In the genomic region with DNA sequence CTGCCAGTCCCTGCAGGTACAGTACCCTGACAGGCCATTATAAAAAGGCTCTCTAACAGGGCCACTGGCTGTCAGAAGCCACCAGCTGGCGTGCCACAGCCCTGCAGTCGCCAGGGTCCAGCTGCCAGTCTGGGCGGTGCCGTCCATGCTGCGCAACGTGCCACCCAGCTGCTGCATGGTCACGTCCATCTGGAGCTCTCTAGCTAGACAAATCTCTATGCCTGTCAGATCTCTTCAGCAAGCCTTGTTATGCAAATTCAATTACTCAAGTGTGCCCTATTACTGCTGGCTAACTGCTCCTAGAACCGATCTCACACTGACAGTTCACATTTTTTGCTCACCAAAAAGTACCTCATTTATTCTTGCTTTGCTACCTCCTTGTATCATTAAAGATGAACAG, we compare ENCODE assay signal across 9 cellular contexts.
DNase-seq lines count a peak whose midpoint lies in the region; ATAC-seq and TF ChIP-seq lines count a peak whose summit lies in the region.
"Had no signal": no experiment of that assay in that cellular context is flagged by ENCODE, and none has a peak within 500 bp of the region (broad histone marks: within the 10 kb centered on the region; RNA-seq: fewer than 3 reads in every experiment).

No MANE protein-coding gene starts in this region.

- H3K27ac Mint-ChIP-seq in activated B cell treated with CpG ODN at 0.5 μM for 24 hours: no peak overlapping the region
- no peak overlapping the region for H3K27ac Mint-ChIP-seq in activated CD4-positive, alpha-beta T cell treated with anti-CD3 and anti-CD28 coated beads for 36 hours

- peaks cover 12% of the 10 kb centered on the region for H3K27me3 Mint-ChIP-seq in activated B cell treated with CpG ODN at 0.5 μM for 24 hours
- H3K27me3 Mint-ChIP-seq in activated CD4-positive, alpha-beta T cell treated with anti-CD3 and anti-CD28 coated beads for 36 hours: no peaks in the 10 kb centered on the region

- H3K9me3 Mint-ChIP-seq in activated B cell treated with CpG ODN at 0.5 μM for 24 hours: no peaks in the 10 kb centered on the region
- H3K9me3 Mint-ChIP-seq in activated CD4-positive, alpha-beta T cell treated with anti-CD3 and anti-CD28 coated beads for 36 hours (ENCODE audit: low read depth): no peaks in the 10 kb centered on the region

- CTCF ChIA-PET in activated B cell treated with CpG ODN at 0.5 μM for 24 hours (lab: Charles Lee): interaction anchor here (0.8 to 2.4 kb wide), 2 partner anchors 10 to 905 kb away, joined by 3 to 11 read pairs; no protein-coding TSS in a partner anchor
- CTCF ChIA-PET in activated CD4-positive, alpha-beta T cell treated with anti-CD3 and anti-CD28 coated beads for 36 hours (lab: Charles Lee): interaction anchor here (0.7 to 2.9 kb wide), 2 partner anchors 10 to 15 kb away, joined by 5 to 10 read pairs; no protein-coding TSS in a partner anchor

- peaks cover 11% of the 10 kb centered on the region for H3K36me3 Mint-ChIP-seq in activated B cell treated with CpG ODN at 0.5 μM for 24 hours (ENCODE audit: low read depth)
- no peaks in the 10 kb centered on the region for H3K36me3 Mint-ChIP-seq in activated CD4-positive, alpha-beta T cell treated with anti-CD3 and anti-CD28 coated beads for 36 hours (ENCODE audit: low read depth)

- ATAC-seq in GM21737 (IDR thresholded peaks at IDR 0.05; ENCODE audit: unreplicated experiment) (peak; percentile 97), activated B cell treated with CpG ODN at 0.5 μM for 24 hours (ENCODE audit: low read depth) (peak; percentile 97)
- ATAC-seq in activated CD4-positive, alpha-beta T cell treated with anti-CD3 and anti-CD28 coated beads for 36 hours: no peak

- POLR2A ChIA-PET in activated B cell treated with CpG ODN at 0.5 μM for 24 hours (lab: Charles Lee): interaction anchor here (0.9 kb wide), 1 partner anchor 153 kb away, joined by 4 read pairs; no protein-coding TSS in a partner anchor
- POLR2A ChIA-PET in activated CD4-positive, alpha-beta T cell treated with anti-CD3 and anti-CD28 coated beads for 36 hours (lab: Charles Lee): no interaction called here

- DNase-seq in LHCN-M2 (ENCODE audit: low read depth): peak; percentile 71
- peak; percentile 23 for DNase-seq in activated B cell treated with CpG ODN at 0.5 μM for 24 hours
- no peak for DNase-seq in AML-193 (lab: John Stamatoyannopoulos, UW)
- no peak for DNase-seq in NCI-H1930 (lab: John Stamatoyannopoulos, UW)
- DNase-seq in stimulated activated CD4-positive, alpha-beta T cell treated with anti-CD3 and anti-CD28 coated beads, Interleukin-15, amount 100 ng/mL, for 24 hours: no peak
- DNase-seq in activated CD4-positive, alpha-beta T cell treated with anti-CD3 and anti-CD28 coated beads for 36 hours: no peak
- DNase-seq: left cardiac atrium had no signal

- H3K4me1 Mint-ChIP-seq in activated B cell treated with CpG ODN at 0.5 μM for 24 hours: peaks cover 17% of the 10 kb centered on the region
- H3K4me1 Mint-ChIP-seq in activated CD4-positive, alpha-beta T cell treated with anti-CD3 and anti-CD28 coated beads for 36 hours: no peaks in the 10 kb centered on the region

- peak overlapping the region; percentile 12 for H3K4me3 Mint-ChIP-seq in activated B cell treated with CpG ODN at 0.5 μM for 24 hours
- no peak overlapping the region for H3K4me3 Mint-ChIP-seq in activated CD4-positive, alpha-beta T cell treated with anti-CD3 and anti-CD28 coated beads for 36 hours

- TF ChIP-seq CTCF in GM12872 (IDR thresholded peaks at IDR 0.05; ENCODE audit: insufficient read depth, low read depth, low read length) (peak; percentile 22; the same call in 1 of the 3 replicates), activated B cell treated with CpG ODN at 0.5 μM for 24 hours (IDR thresholded peaks at IDR 0.05) (no peak)

- intact Hi-C loops in activated B cell treated with CpG ODN at 0.5 μM for 24 hours (cut with micrococcal nuclease): loop anchor here (1.0 kb wide), 1 partner anchor 153 kb away; a partner anchor contains a TSS
- intact Hi-C loops in activated CD4-positive, alpha-beta T cell treated with anti-CD3 and anti-CD28 coated beads for 36 hours (cut with DNase I, micrococcal nuclease): no loop called here

Comparison
In these comparisons a context has a peak if more than half of its experiments do, and no peak if none do; other contexts are left out.
1. DNase-seq: peak in LHCN-M2 (single experiment) and activated B cell treated with CpG ODN at 0.5 μM for 24 hours (single experiment); none in AML-193 (0 of 2), NCI-H1930 (0 of 2), stimulated activated CD4-positive, alpha-beta T cell treated with anti-CD3 and anti-CD28 coated beads, Interleukin-15, amount 100 ng/mL, for 24 hours (single experiment) and activated CD4-positive, alpha-beta T cell treated with anti-CD3 and anti-CD28 coated beads for 36 hours (single experiment).